ENCODE assay signal across 20 cellular contexts in the genomic region with DNA sequence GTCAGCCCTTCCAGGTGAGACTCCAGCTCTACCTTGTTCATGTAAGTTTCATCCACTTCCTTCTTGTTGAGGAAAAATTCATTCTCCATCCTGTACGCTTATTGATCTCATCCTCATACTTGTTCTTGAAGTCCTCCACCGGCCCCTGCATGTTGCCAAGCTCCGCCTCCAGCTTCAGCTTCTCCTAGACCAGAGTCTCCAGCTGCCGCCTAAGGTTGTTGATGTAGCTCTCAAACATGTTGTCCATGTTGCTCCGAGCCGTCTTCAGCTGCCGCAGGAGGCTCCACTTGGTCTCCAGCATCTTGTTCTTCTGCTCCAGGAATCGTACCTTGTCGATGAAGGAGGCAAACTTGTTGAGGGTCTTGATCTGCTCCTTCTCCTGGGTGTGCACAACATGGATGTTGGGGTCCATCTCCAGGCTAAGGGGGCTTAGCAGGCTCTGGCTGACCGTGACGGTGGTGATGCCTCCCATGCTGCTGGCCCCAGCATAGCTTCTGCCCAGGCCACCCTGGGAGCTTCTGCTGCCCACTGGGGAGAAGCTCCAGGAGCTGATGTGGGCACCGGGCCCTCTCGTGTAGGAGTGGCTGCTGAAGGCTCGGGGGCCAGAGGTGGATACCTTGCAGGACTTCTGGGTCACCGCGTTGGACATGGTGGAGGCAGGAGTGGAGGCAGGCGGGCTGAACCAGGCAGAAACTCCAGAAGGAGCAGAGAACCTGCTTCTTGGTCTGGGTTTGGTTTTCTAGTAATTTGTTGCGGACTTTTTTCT.
DNase-seq lines count a peak whose midpoint lies in the region; ATAC-seq, FAIRE-seq and TF ChIP-seq lines count a peak whose summit lies in the region.
"Had no signal": no experiment of that assay in that cellular context is flagged by ENCODE, and none has a peak within 500 bp of the region (broad histone marks: within the 10 kb centered on the region; RNA-seq: fewer than 3 reads in every experiment).

No MANE protein-coding gene starts in this region.

- peak; percentile 54 for DNase-seq in kidney
- DNase-seq in lower lobe of right lung: peak; percentile 34
- peak; percentile 66 for DNase-seq in posterior vena cava (ENCODE audit: low spot score)
- no peak for DNase-seq in heart left ventricle
- no peak for DNase-seq in DMS 273 treated with DMSO at 0.1 percent for 48 hours (lab: John Stamatoyannopoulos, UW)
- no peak for DNase-seq in NCI-H2171 (lab: John Stamatoyannopoulos, UW)
- DNase-seq: Caco-2; CD4-positive, CD25-positive, alpha-beta regulatory T cell; CD8-positive, alpha-beta T cell; DMS79; GF-D8; GOT3; HFFc6 had no signal

- no peak for TF ChIP-seq POLR2A in heart left ventricle (IDR thresholded peaks at IDR 0.05)

- intact Hi-C loops in kidney (cut with DNase I): no loop called here
- intact Hi-C loops in lower lobe of right lung (cut with DNase I): no loop called here
- intact Hi-C loops in posterior vena cava (cut with DNase I): no loop called here
- intact Hi-C loops in heart left ventricle (cut with DNase I): no loop called here

- TF ChIP-seq CTCF in kidney (IDR thresholded peaks at IDR 0.05; ENCODE audit: borderline replicate concordance, extremely low read depth, insufficient read depth) (no peak), lower lobe of right lung (IDR thresholded peaks at IDR 0.05) (no peak), heart left ventricle (IDR thresholded peaks at IDR 0.05) (no peak)

- WGBS in heart left ventricle, 4 donors: 93 to 95% (median 94%) methylated on average over 18 of the region's 18 CpGs

- no peak overlapping the region for H3K9ac ChIP-seq in kidney (ENCODE audit: low read length in 2 of 2)
- H3K9ac ChIP-seq: BLaER1 had no signal

- H3K36me3 ChIP-seq in kidney (ENCODE audit: control insufficient read depth in 1 of 2, insufficient read depth in 2 of 2, low read length in 2 of 2): no peaks in the 10 kb centered on the region
- H3K36me3 ChIP-seq in lower lobe of right lung: no peaks in the 10 kb centered on the region
- no peaks in the 10 kb centered on the region for H3K36me3 ChIP-seq in heart left ventricle
- H3K36me3 ChIP-seq: BLaER1, HAP-1 had no signal

- no peak overlapping the region for H3K27ac ChIP-seq in kidney (ENCODE audit: low read depth in 2 of 2, low read length in 2 of 2)
- no peak overlapping the region for H3K27ac ChIP-seq in lower lobe of right lung
- H3K27ac ChIP-seq in heart left ventricle: no peak overlapping the region
- H3K27ac ChIP-seq: 22Rv1, BLaER1, C4-2B had no signal

- H3K27me3 ChIP-seq in lower lobe of right lung (ENCODE audit: low read depth) (no peaks in the 10 kb centered on the region), heart left ventricle (no peaks in the 10 kb centered on the region)
- H3K27me3 ChIP-seq: BLaER1 had no signal

- peaks cover 2 to 3% of the 10 kb centered on the region in 2 donors for H3K9me3 ChIP-seq in kidney (ENCODE audit: control insufficient read depth in 1 of 2, low read length in 2 of 2)
- no peaks in the 10 kb centered on the region for H3K9me3 ChIP-seq in lower lobe of right lung
- H3K9me3 ChIP-seq in heart left ventricle: peaks cover 0 to 12% (median 0%) of the 10 kb centered on the region in 12 donors
- H3K9me3 ChIP-seq: BLaER1, Caco-2, HAP-1 had no signal

- ATAC-seq in lower lobe of right lung (no peak), heart left ventricle (no peak)
- ATAC-seq: CD8-positive, alpha-beta T cell had no signal

- no peaks in the 10 kb centered on the region for H3K4me1 ChIP-seq in kidney (ENCODE audit: control insufficient read depth in 1 of 2, insufficient read depth in 1 of 2, low read depth in 1 of 2, low read length in 2 of 2)
- no peaks in the 10 kb centered on the region for H3K4me1 ChIP-seq in lower lobe of right lung
- H3K4me1 ChIP-seq in heart left ventricle: no peaks in the 10 kb centered on the region
- H3K4me1 ChIP-seq: BLaER1, Caco-2, HAP-1 had no signal

- H3K4me3 ChIP-seq in kidney (ENCODE audit: low read length in 2 of 2) (no peak overlapping the region), lower lobe of right lung (no peak overlapping the region), heart left ventricle (no peak overlapping the region)
- H3K4me3 ChIP-seq: BLaER1, HAP-1 had no signal

- no peak for FAIRE-seq in kidney (lab: Jason Lieb, UNC)
- FAIRE-seq: GM12891, GM18507, H54 had no signal

Comparison
In these comparisons a context has a peak if more than half of its experiments do, and no peak if none do; other contexts are left out.
1. DNase-seq: peak in kidney (single experiment), lower lobe of right lung (single experiment) and posterior vena cava (single experiment); none in heart left ventricle (0 of 5), DMS 273 treated with DMSO at 0.1 percent for 48 hours (single experiment) and NCI-H2171 (single experiment).